26 cellular contexts compared by ENCODE assay signal in the genomic region with DNA sequence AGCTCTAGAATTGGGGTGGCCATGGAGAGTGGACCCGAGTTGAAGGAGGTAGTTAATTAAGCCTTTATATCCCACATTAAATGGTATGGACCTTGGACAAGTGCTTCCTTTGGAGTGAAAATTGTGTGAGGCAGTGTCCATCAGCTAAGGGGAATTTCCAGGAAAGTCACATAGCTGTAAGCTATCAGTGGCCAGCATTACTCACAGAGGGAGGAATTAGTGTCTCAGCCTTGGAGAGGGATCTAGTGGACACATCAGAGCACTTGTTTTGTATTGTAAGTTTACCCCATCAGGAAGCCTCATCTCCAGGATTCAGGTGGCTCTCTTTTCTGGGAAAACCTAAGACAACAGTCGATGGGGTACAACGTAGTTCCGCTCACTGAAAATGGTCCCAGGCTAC.
"Had no signal": no experiment of that assay in that cellular context is flagged by ENCODE, and none has a peak within 500 bp of the region (broad histone marks: within the 10 kb centered on the region; RNA-seq: fewer than 3 reads in every experiment).

No MANE protein-coding gene starts in this region.

- H3K4me3 ChIP-seq: breast epithelium, heart right ventricle, left ventricle myocardium inferior, lung, ovary, tibial nerve had no signal

- H3K4me1 Mint-ChIP-seq: activated naive CD4-positive, alpha-beta T cell treated with anti-CD3 and anti-CD28 coated beads, Interleukin-2, amount 50 U/mL, for 24 hours; activated naive CD8-positive, alpha-beta T cell treated with anti-CD3 and anti-CD28 coated beads, Interleukin-2, amount 50 U/mL, for 24 hours; activated T-helper 17 cell treated with anti-CD3 and anti-CD28 coated beads, Interleukin-2, amount 50 U/mL, for 72 hours; central memory CD8-positive, alpha-beta T cell; endodermal cell; WTC11 had no signal

- H3K4me3 Mint-ChIP-seq: activated CD8-positive, alpha-beta T cell treated with anti-CD3 and anti-CD28 coated beads for 36 hours; activated naive CD4-positive, alpha-beta T cell treated with anti-CD3 and anti-CD28 coated beads, Interleukin-2, amount 50 U/mL, for 24 hours; activated naive CD8-positive, alpha-beta T cell treated with anti-CD3 and anti-CD28 coated beads, Interleukin-2, amount 50 U/mL, for 24 hours; activated T-cell treated with anti-CD3 and anti-CD28 coated beads, Interleukin-2, amount 50 U/mL, for 4 hours; activated T-helper 17 cell treated with anti-CD3 and anti-CD28 coated beads, Interleukin-2, amount 50 U/mL, for 72 hours; central memory CD8-positive, alpha-beta T cell; dendritic cell treated with granulocyte-macrophage colony-stimulating factor and Interleukin-4, amounts not matched to agents 40 ng/mL and 50 ng/mL, for 4 days; endodermal cell; nephron progenitor cell; WTC11 had no signal

- H3K9me3 Mint-ChIP-seq: activated CD8-positive, alpha-beta T cell treated with anti-CD3 and anti-CD28 coated beads for 36 hours; activated naive CD4-positive, alpha-beta T cell treated with anti-CD3 and anti-CD28 coated beads, Interleukin-2, amount 50 U/mL, for 24 hours; activated naive CD8-positive, alpha-beta T cell treated with anti-CD3 and anti-CD28 coated beads, Interleukin-2, amount 50 U/mL, for 24 hours; activated T-cell treated with anti-CD3 and anti-CD28 coated beads, Interleukin-2, amount 50 U/mL, for 4 hours; activated T-helper 17 cell treated with anti-CD3 and anti-CD28 coated beads, Interleukin-2, amount 50 U/mL, for 72 hours; central memory CD8-positive, alpha-beta T cell; dendritic cell treated with granulocyte-macrophage colony-stimulating factor and Interleukin-4, amounts not matched to agents 40 ng/mL and 50 ng/mL, for 4 days; endodermal cell; nephron progenitor cell; WTC11 had no signal

- H3K27ac Mint-ChIP-seq: activated CD8-positive, alpha-beta T cell treated with anti-CD3 and anti-CD28 coated beads for 36 hours; activated naive CD4-positive, alpha-beta T cell treated with anti-CD3 and anti-CD28 coated beads, Interleukin-2, amount 50 U/mL, for 24 hours; activated naive CD8-positive, alpha-beta T cell treated with anti-CD3 and anti-CD28 coated beads, Interleukin-2, amount 50 U/mL, for 24 hours; activated T-helper 17 cell treated with anti-CD3 and anti-CD28 coated beads, Interleukin-2, amount 50 U/mL, for 72 hours; dendritic cell treated with granulocyte-macrophage colony-stimulating factor and Interleukin-4, amounts not matched to agents 40 ng/mL and 50 ng/mL, for 4 days; endodermal cell; nephron progenitor cell; progenitor cell of endocrine pancreas; WTC11 had no signal

- H3K27ac ChIP-seq: breast epithelium, heart right ventricle, left ventricle myocardium inferior, neutrophil, ovary, tibial nerve had no signal

- H3K4me1 ChIP-seq: breast epithelium, heart right ventricle, left ventricle myocardium inferior, tibial nerve had no signal

- H3K36me3 ChIP-seq: breast epithelium, heart right ventricle, left ventricle myocardium inferior, neutrophil, ovary, tibial nerve had no signal

- H3K36me3 Mint-ChIP-seq: activated naive CD4-positive, alpha-beta T cell treated with anti-CD3 and anti-CD28 coated beads, Interleukin-2, amount 50 U/mL, for 24 hours; WTC11 had no signal

- ATAC-seq: activated CD8-positive, alpha-beta T cell treated with anti-CD3 and anti-CD28 coated beads for 36 hours; activated naive CD8-positive, alpha-beta T cell treated with anti-CD3 and anti-CD28 coated beads, Interleukin-2, amount 50 U/mL, for 24 hours; activated T-cell treated with anti-CD3 and anti-CD28 coated beads, Interleukin-2, amount 50 U/mL, for 4 hours; activated T-helper 17 cell treated with anti-CD3 and anti-CD28 coated beads, Interleukin-2, amount 50 U/mL, for 72 hours; esophagus mucosa; heart right ventricle; WTC11 had no signal

- H3K27me3 ChIP-seq: breast epithelium, heart right ventricle, neutrophil, ovary, tibial nerve had no signal

- H3K9me3 ChIP-seq: breast epithelium, heart right ventricle, left ventricle myocardium inferior, neutrophil, ovary, tibial nerve had no signal

- DNase-seq: activated CD4-positive, alpha-beta T cell treated with anti-CD3 and anti-CD28 coated beads for 1 hour; activated CD4-positive, alpha-beta T cell treated with anti-CD3 and anti-CD28 coated beads, Interleukin-2, amount 50 U/mL, for 1 hour; activated CD8-positive, alpha-beta T cell treated with anti-CD3 and anti-CD28 coated beads for 36 hours; activated naive CD8-positive, alpha-beta T cell treated with anti-CD3 and anti-CD28 coated beads, Interleukin-2, amount 50 U/mL, for 24 hours; activated T-cell treated with anti-CD3 and anti-CD28 coated beads, Interleukin-2, amount 50 U/mL, for 4 hours; endodermal cell; foreskin melanocyte; heart right ventricle; left ventricle myocardium inferior; nephron progenitor cell; ovary; stimulated activated CD4-positive, alpha-beta T cell treated with anti-CD3 and anti-CD28 coated beads, Interleukin-15, amount 100 ng/mL, for 24 hours; stimulated activated CD4-positive, alpha-beta T cell treated with anti-CD3 and anti-CD28 coated beads, Interleukin-2, amount 100 ng/mL, for 24 hours; stimulated activated naive CD4-positive, alpha-beta T cell; T-helper 2 cell had no signal

- H3K27me3 Mint-ChIP-seq: activated naive CD4-positive, alpha-beta T cell treated with anti-CD3 and anti-CD28 coated beads, Interleukin-2, amount 50 U/mL, for 24 hours; activated naive CD8-positive, alpha-beta T cell treated with anti-CD3 and anti-CD28 coated beads, Interleukin-2, amount 50 U/mL, for 24 hours; activated T-helper 17 cell treated with anti-CD3 and anti-CD28 coated beads, Interleukin-2, amount 50 U/mL, for 72 hours; central memory CD8-positive, alpha-beta T cell; dendritic cell treated with granulocyte-macrophage colony-stimulating factor and Interleukin-4, amounts not matched to agents 40 ng/mL and 50 ng/mL, for 4 days; progenitor cell of endocrine pancreas had no signal
